8 cellular contexts compared by ENCODE assay signal in the genomic region with DNA sequence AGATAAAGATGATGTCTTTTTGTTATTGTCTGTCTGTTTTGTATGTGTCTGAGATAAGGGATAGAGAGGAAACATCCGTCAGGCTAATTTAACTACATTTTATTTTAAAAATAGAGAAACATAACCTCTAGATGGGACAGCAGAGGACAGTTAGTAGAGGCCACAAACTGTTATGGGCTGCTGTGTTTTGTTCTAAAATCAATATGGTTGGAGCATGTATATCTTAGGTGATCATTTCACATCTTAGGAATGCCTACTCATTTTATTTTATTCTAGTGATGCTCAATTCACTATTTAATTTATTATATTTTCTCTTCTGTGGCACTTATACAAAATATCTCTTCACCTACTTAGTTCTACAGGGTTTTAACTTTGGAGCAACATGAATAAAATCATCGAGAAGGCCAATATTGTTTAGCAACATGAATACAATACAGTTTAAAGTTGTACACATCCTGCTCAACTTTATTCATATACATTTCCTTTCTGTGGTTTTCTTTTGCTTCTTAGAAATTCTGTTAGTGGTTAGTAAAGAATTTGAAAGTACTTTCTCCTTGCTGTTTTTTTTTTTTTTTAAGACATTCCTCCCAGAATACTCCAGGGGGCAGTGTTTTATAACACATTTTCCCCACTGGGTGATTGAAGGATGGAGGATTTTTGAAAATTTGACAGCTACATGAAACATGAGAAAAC.
DNase-seq lines count a peak whose midpoint lies in the region; ATAC-seq and TF ChIP-seq lines count a peak whose summit lies in the region.

No MANE protein-coding gene starts in this region.

- TF ChIP-seq CTCF in LNCaP clone FGC (IDR thresholded peaks at IDR 0.05; ENCODE audit: control insufficient read depth, extremely low read depth, insufficient read depth), result peak; percentile 50
- peak; percentile 53 for TF ChIP-seq CTCF in astrocyte of the spinal cord (IDR thresholded peaks at IDR 0.05; ENCODE audit: low read depth, low read length)
- peak; percentile 50 for TF ChIP-seq CTCF in liver (IDR thresholded peaks at IDR 0.05; ENCODE audit: low read depth, low read length, missing input control)

- H3K27ac ChIP-seq in liver (ENCODE audit: low read depth in 1 of 2, low read length in 2 of 2), result no peak overlapping the region

- ATAC-seq in GM19395 (IDR thresholded peaks at IDR 0.05; ENCODE audit: unreplicated experiment), result peak; percentile 80

- DNase-seq in NCI-H1092 treated with DMSO at 0.1 percent for 48 hours (lab: John Stamatoyannopoulos, UW), result peak; percentile 4
- no peak for DNase-seq in NCI-H1092 (lab: John Stamatoyannopoulos, UW)
- peak; percentile 19 for DNase-seq in LNCaP clone FGC (ENCODE audit: low read depth)
- DNase-seq in astrocyte of the spinal cord (ENCODE audit: low read depth, low spot score), result peak; percentile 70
- DNase-seq in NCI-H128 (lab: John Stamatoyannopoulos, UW; ENCODE audit: unreplicated experiment), result no peak
- DNase-seq in mucosa of gallbladder (ENCODE audit: low spot score), result no peak

- WGBS in liver, result 76% methylated on average over 2 of the region's 2 CpGs

- in situ Hi-C loops in astrocyte of the spinal cord (cut with HindIII; ENCODE audit: low sequenced_read_pairs), result no loop called here

- H3K9me3 ChIP-seq in liver (ENCODE audit: control insufficient read depth in 4 of 4, low read length in 3 of 4), result no peaks in the 10 kb centered on the region

- TF ChIP-seq RAD21 in liver (IDR thresholded peaks at IDR 0.05), result peak; percentile 68 to 73

- H3K4me3 ChIP-seq in LNCaP clone FGC (ENCODE audit: low read depth, low read length) (no peak overlapping the region), astrocyte of the spinal cord (ENCODE audit: low read depth, low read length) (no peak overlapping the region), liver (ENCODE audit: low read depth in 1 of 3, low read length in 3 of 3) (no peak overlapping the region)

- H3K27me3 ChIP-seq in liver (ENCODE audit: control insufficient read depth in 4 of 4, insufficient read depth in 4 of 4, low read length in 3 of 4), result peaks cover 0 to 3% (median 0%) of the 10 kb centered on the region in 4 donors

- H3K36me3 ChIP-seq in liver (ENCODE audit: control insufficient read depth in 4 of 4, insufficient read depth in 3 of 4, low read depth in 1 of 4, low read length in 3 of 4), result no peaks in the 10 kb centered on the region

- H3K9ac ChIP-seq in liver (ENCODE audit: low read depth in 1 of 2, low read length in 2 of 2), result no peak overlapping the region

- no peaks in the 10 kb centered on the region for H3K4me1 ChIP-seq in liver (ENCODE audit: control insufficient read depth in 4 of 4, insufficient read depth in 4 of 4, low read length in 3 of 4)

TF ChIP-seq in liver, 16 proteins besides CTCF, POLR2A, EP300 and RAD21:
- TF ChIP-seq HNF4G (IDR thresholded peaks at IDR 0.05), result no peak
- TF ChIP-seq, protein P1, sequence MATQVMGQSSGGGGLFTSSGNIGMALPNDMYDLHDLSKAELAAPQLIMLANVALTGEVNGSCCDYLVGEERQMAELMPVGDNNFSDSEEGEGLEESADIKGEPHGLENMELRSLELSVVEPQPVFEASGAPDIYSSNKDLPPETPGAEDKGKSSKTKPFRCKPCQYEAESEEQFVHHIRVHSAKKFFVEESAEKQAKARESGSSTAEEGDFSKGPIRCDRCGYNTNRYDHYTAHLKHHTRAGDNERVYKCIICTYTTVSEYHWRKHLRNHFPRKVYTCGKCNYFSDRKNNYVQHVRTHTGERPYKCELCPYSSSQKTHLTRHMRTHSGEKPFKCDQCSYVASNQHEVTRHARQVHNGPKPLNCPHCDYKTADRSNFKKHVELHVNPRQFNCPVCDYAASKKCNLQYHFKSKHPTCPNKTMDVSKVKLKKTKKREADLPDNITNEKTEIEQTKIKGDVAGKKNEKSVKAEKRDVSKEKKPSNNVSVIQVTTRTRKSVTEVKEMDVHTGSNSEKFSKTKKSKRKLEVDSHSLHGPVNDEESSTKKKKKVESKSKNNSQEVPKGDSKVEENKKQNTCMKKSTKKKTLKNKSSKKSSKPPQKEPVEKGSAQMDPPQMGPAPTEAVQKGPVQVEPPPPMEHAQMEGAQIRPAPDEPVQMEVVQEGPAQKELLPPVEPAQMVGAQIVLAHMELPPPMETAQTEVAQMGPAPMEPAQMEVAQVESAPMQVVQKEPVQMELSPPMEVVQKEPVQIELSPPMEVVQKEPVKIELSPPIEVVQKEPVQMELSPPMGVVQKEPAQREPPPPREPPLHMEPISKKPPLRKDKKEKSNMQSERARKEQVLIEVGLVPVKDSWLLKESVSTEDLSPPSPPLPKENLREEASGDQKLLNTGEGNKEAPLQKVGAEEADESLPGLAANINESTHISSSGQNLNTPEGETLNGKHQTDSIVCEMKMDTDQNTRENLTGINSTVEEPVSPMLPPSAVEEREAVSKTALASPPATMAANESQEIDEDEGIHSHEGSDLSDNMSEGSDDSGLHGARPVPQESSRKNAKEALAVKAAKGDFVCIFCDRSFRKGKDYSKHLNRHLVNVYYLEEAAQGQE (IDR thresholded peaks at IDR 0.05), result no peak
- TF ChIP-seq, protein P2, sequence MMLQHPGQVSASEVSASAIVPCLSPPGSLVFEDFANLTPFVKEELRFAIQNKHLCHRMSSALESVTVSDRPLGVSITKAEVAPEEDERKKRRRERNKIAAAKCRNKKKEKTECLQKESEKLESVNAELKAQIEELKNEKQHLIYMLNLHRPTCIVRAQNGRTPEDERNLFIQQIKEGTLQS (IDR thresholded peaks at IDR 0.05), result no peak
- no peak for TF ChIP-seq HNF4A (conservative IDR thresholded peaks at IDR 0.05)
- TF ChIP-seq RXRA (IDR thresholded peaks at IDR 0.05), result no peak
- TF ChIP-seq FOXA2 (IDR thresholded peaks at IDR 0.05), result no peak
- TF ChIP-seq FOXA1 (IDR thresholded peaks at IDR 0.05), result no peak
- TF ChIP-seq, protein P3, sequence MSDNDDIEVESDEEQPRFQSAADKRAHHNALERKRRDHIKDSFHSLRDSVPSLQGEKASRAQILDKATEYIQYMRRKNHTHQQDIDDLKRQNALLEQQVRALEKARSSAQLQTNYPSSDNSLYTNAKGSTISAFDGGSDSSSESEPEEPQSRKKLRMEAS (IDR thresholded peaks at IDR 0.05), result no peak
- TF ChIP-seq JUND (IDR thresholded peaks at IDR 0.05), result no peak
- TF ChIP-seq GABPA (IDR thresholded peaks at IDR 0.05 in 1 of 2, conservative IDR thresholded peaks at IDR 0.05 in 1 of 2), result no peak
TF ChIP-seq in liver: peak in this region for 0.

Comparison
In these comparisons a context has a peak if more than half of its experiments do, and no peak if none do; other contexts are left out.
1. DNase-seq: peak in NCI-H1092 treated with DMSO at 0.1 percent for 48 hours (single experiment), LNCaP clone FGC (single experiment) and astrocyte of the spinal cord (single experiment); none in NCI-H1092 (single experiment), NCI-H128 (single experiment) and mucosa of gallbladder (single experiment).
2. Peak in every context shown above with its lines, with median percentiles within 50 percentile points of each other: CTCF ChIP-seq.